18 cellular contexts compared by ENCODE assay signal in genomic region chr10:74381291-74381885, GRCh38.
DNase-seq lines count a peak whose midpoint lies in the region; ATAC-seq and TF ChIP-seq lines count a peak whose summit lies in the region.
"Had no signal": no experiment of that assay in that cellular context is flagged by ENCODE, and none has a peak within 500 bp of the region (broad histone marks: within the 10 kb centered on the region; RNA-seq: fewer than 3 reads in every experiment).

No MANE protein-coding gene starts in this region.

- DNase-seq in DMS53 (lab: John Stamatoyannopoulos, UW) = peak; percentile 6
- DNase-seq in DMS53 treated with DMSO at 0.1 percent for 48 hours (lab: John Stamatoyannopoulos, UW; ENCODE audit: unreplicated experiment) = no peak
- peak; percentile 54 for DNase-seq in DMS 273 (lab: John Stamatoyannopoulos, UW; ENCODE audit: unreplicated experiment)
- DNase-seq in NCI-H2227 (lab: John Stamatoyannopoulos, UW; ENCODE audit: unreplicated experiment) = peak; percentile 3
- DNase-seq in memory B cell (ENCODE audit: low spot score in 2 of 2) = no peak
- DNase-seq in NCI-H1092 treated with DMSO at 0.1 percent for 48 hours (lab: John Stamatoyannopoulos, UW) = no peak
- no peak for DNase-seq in colonic mucosa
- DNase-seq in dorsolateral prefrontal cortex = no peak
- DNase-seq: BE2C; CD8-positive, alpha-beta memory T cell; H9; Kasumi-1; MM.1S; NCI-H1105; NCI-H187; SHP77 had no signal

- peaks cover 14% of the 10 kb centered on the region for H3K36me3 Mint-ChIP-seq in memory B cell

- H3K9ac ChIP-seq in colonic mucosa (ENCODE audit: low read depth in 2 of 2, low read length in 2 of 2) = no peak overlapping the region

- peak overlapping the region; percentile 25 for H3K27ac Mint-ChIP-seq in memory B cell
- H3K27ac Mint-ChIP-seq: H9 had no signal

- no peaks in the 10 kb centered on the region for H3K9me3 ChIP-seq in colonic mucosa
- H3K9me3 ChIP-seq: BE2C had no signal

- no peaks in the 10 kb centered on the region for H3K36me3 ChIP-seq in colonic mucosa
- H3K36me3 ChIP-seq: BE2C had no signal

- no peak overlapping the region for H3K27ac ChIP-seq in colonic mucosa
- H3K27ac ChIP-seq in dorsolateral prefrontal cortex = no peak overlapping the region
- H3K27ac ChIP-seq: 22Rv1 had no signal

- H3K4me3 ChIP-seq in colonic mucosa = no peak overlapping the region
- no peak overlapping the region for H3K4me3 ChIP-seq in dorsolateral prefrontal cortex

- intact Hi-C loops in colonic mucosa (cut with DNase I) (no loop called here), dorsolateral prefrontal cortex (cut with DNase I) (no loop called here)

- H3K4me1 Mint-ChIP-seq in memory B cell = peaks cover 28% of the 10 kb centered on the region
- H3K4me1 Mint-ChIP-seq: H9 had no signal

- peaks cover 2% of the 10 kb centered on the region for H3K9me3 Mint-ChIP-seq in memory B cell
- H3K9me3 Mint-ChIP-seq: H9 had no signal

- no peak overlapping the region for H3K4me3 Mint-ChIP-seq in memory B cell
- H3K4me3 Mint-ChIP-seq: CD8-positive, alpha-beta memory T cell; H9 had no signal

- TF ChIP-seq CTCF in colonic mucosa (IDR thresholded peaks at IDR 0.05) (no peak), dorsolateral prefrontal cortex (IDR thresholded peaks at IDR 0.05 in 54 of 56, conservative IDR thresholded peaks at IDR 0.05 in 2 of 56; ENCODE audit: low read depth in 1 of 56, partially characterized antibody in 56 of 56) (no peak)

- ATAC-seq in memory B cell (ENCODE audit: low read depth) = no peak
- ATAC-seq: SK-N-SH treated with all-trans-retinoic acid at 6 μM for 48 hours had no signal

- no peaks in the 10 kb centered on the region for H3K4me1 ChIP-seq in colonic mucosa
- H3K4me1 ChIP-seq: BE2C had no signal

- H3K27me3 ChIP-seq in colonic mucosa = no peaks in the 10 kb centered on the region
- no peaks in the 10 kb centered on the region for H3K27me3 ChIP-seq in dorsolateral prefrontal cortex
- H3K27me3 ChIP-seq: BE2C had no signal

- no peaks in the 10 kb centered on the region for H3K27me3 Mint-ChIP-seq in memory B cell
- H3K27me3 Mint-ChIP-seq: CD8-positive, alpha-beta memory T cell had no signal

Comparison
In these comparisons a context has a peak if more than half of its experiments do, and no peak if none do; other contexts are left out.
1. DNase-seq: peak in DMS53 (single experiment), DMS 273 (single experiment) and NCI-H2227 (single experiment); none in DMS53 treated with DMSO at 0.1 percent for 48 hours (single experiment), memory B cell (0 of 2), NCI-H1092 treated with DMSO at 0.1 percent for 48 hours (single experiment), colonic mucosa (single experiment) and dorsolateral prefrontal cortex (0 of 10).